Comparison of ENCODE assay signal across 23 cellular contexts in the genomic region with DNA sequence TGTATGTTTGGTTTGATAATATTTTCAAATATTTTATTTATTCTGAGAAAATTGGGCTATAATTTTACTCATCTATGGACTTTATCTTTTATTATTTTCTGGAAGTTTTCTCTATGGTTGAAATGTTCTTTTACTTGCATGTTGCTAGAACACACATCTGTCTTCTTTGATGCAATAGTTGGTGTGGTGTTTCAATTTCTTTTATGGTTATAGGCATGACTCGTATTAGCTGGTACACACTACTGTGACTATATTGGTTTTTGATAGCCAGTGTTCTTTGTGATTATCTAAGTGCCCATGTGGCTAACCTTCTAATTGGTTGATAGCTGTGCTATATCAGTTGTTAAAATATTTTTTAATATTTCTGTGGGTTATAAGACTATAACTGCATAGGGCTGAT.
"Had no signal": no experiment of that assay in that cellular context is flagged by ENCODE, and none has a peak within 500 bp of the region (broad histone marks: within the 10 kb centered on the region; RNA-seq: fewer than 3 reads in every experiment).

No MANE protein-coding gene starts in this region.

- ATAC-seq: effector memory CD8-positive, alpha-beta T cell; gastroesophageal sphincter; heart right ventricle; left cardiac atrium; left lung; mucosa of descending colon; sciatic nerve; stimulated activated naive CD8-positive, alpha-beta T cell treated with anti-CD3 and anti-CD28 coated beads, Interleukin-15, amount 100 ng/mL, for 72 hours; upper lobe of right lung had no signal

- H3K27ac Mint-ChIP-seq: effector memory CD8-positive, alpha-beta T cell; mesothelial cell of epicardium; naive B cell; nephron; neural progenitor cell; progenitor cell of endocrine pancreas had no signal

- H3K36me3 Mint-ChIP-seq: mesothelial cell of epicardium, naive B cell, neural progenitor cell had no signal

- DNase-seq: cortex of kidney; effector memory CD8-positive, alpha-beta T cell; glutamatergic neuron; heart right ventricle; hippocampal formation; left cardiac atrium; left lung; mesenchymal stem cell; mucosa of descending colon; naive B cell; stimulated activated CD4-positive, alpha-beta T cell treated with anti-CD3 and anti-CD28 coated beads, Interleukin-15, amount 100 ng/mL, for 24 hours; stimulated activated CD4-positive, alpha-beta T cell treated with anti-CD3 and anti-CD28 coated beads, Interleukin-4, amount 100 ng/mL, for 1 hour; stimulated activated CD8-positive, alpha-beta memory T cell treated with anti-CD3 and anti-CD28 coated beads, Interleukin-4, amount 100 ng/mL, for 48 hours; stimulated activated naive CD4-positive, alpha-beta T cell; stimulated activated naive CD8-positive, alpha-beta T cell treated with anti-CD3 and anti-CD28 coated beads, Interleukin-15, amount 100 ng/mL, for 72 hours; transverse colon; upper lobe of right lung had no signal

- H3K9me3 Mint-ChIP-seq: effector memory CD8-positive, alpha-beta T cell; nephron; neural progenitor cell; stimulated activated naive CD8-positive, alpha-beta T cell treated with anti-CD3 and anti-CD28 coated beads, Interleukin-15, amount 100 ng/mL, for 72 hours had no signal

- H3K4me3 Mint-ChIP-seq: effector memory CD8-positive, alpha-beta T cell; mesothelial cell of epicardium; naive B cell; nephron; neural progenitor cell; stimulated activated naive CD8-positive, alpha-beta T cell treated with anti-CD3 and anti-CD28 coated beads, Interleukin-15, amount 100 ng/mL, for 72 hours had no signal

- H3K4me1 Mint-ChIP-seq: naive B cell; nephron; neural progenitor cell; stimulated activated naive CD8-positive, alpha-beta T cell treated with anti-CD3 and anti-CD28 coated beads, Interleukin-15, amount 100 ng/mL, for 72 hours had no signal

- H3K27me3 Mint-ChIP-seq: effector memory CD8-positive, alpha-beta T cell; naive B cell; progenitor cell of endocrine pancreas; stimulated activated naive CD8-positive, alpha-beta T cell treated with anti-CD3 and anti-CD28 coated beads, Interleukin-15, amount 100 ng/mL, for 72 hours had no signal
